Comparison of ENCODE assay signal across 8 cellular contexts in genomic region chr1:27382950-27383627, GRCh38. TPM values are rescaled to one million over a fixed set of nuclear protein-coding genes. Genes with fewer than 3 reads are reported as not detected.
A peak's percentile ranks its signal among the peaks of the same experiment; 100 is the strongest.
DNase-seq lines count a peak whose midpoint lies in the region; ATAC-seq, FAIRE-seq and TF ChIP-seq lines count a peak whose summit lies in the region.

Gene CD164L2 (minus strand): TSS chr1:27383333. CDS start chr1:27383239, 94 bp downstream.

- FAIRE-seq in GM12891 (lab: Jason Lieb, UNC) (no peak), RCC 7860 (lab: Jason Lieb, UNC) (no peak)

- no peaks in the 10 kb centered on the region for H3K36me3 Mint-ChIP-seq in T-cell
- H3K36me3 Mint-ChIP-seq in dendritic cell treated with granulocyte-macrophage colony-stimulating factor and Interleukin-4, amounts not matched to agents 40 ng/mL and 50 ng/mL, for 4 days (ENCODE audit: low read depth), result no peaks in the 10 kb centered on the region
- no peaks in the 10 kb centered on the region for H3K36me3 Mint-ChIP-seq in neural progenitor cell

- peak within 1 kb of the TSS; percentile 79 for H2AFZ ChIP-seq in neural progenitor cell (replicated peaks)

- no peak for TF ChIP-seq POLR2A in GM12891 (IDR thresholded peaks at IDR 0.05; ENCODE audit: low read depth, low read length)

- H3K27ac Mint-ChIP-seq in T-cell (no peak within 1 kb of the TSS), neural progenitor cell (no peak within 1 kb of the TSS)
- H3K27ac Mint-ChIP-seq in dendritic cell treated with granulocyte-macrophage colony-stimulating factor and Interleukin-4, amounts not matched to agents 40 ng/mL and 50 ng/mL, for 4 days, result peak within 1 kb of the TSS; percentile 61

- no peaks in the 10 kb centered on the region for H3K36me3 ChIP-seq in neural progenitor cell

- H3K4me3 ChIP-seq in neural progenitor cell, result peak within 1 kb of the TSS; percentile 44

- H3K4me1 Mint-ChIP-seq in T-cell (peaks cover 0 to 7% (median 0%) of the 10 kb centered on the region in 3 donors), neural progenitor cell (peaks cover 8% of the 10 kb centered on the region)
- peaks cover 32% of the 10 kb centered on the region for H3K4me1 Mint-ChIP-seq in dendritic cell treated with granulocyte-macrophage colony-stimulating factor and Interleukin-4, amounts not matched to agents 40 ng/mL and 50 ng/mL, for 4 days (ENCODE audit: low read depth)

- H3K9me3 ChIP-seq in neural progenitor cell (ENCODE audit: low read depth), result no peaks in the 10 kb centered on the region

- H3K4me3 Mint-ChIP-seq in T-cell (no peak within 1 kb of the TSS), neural progenitor cell (no peak within 1 kb of the TSS)
- H3K4me3 Mint-ChIP-seq in dendritic cell treated with granulocyte-macrophage colony-stimulating factor and Interleukin-4, amounts not matched to agents 40 ng/mL and 50 ng/mL, for 4 days, result no peak within 1 kb of the TSS

- intact Hi-C loops in dendritic cell treated with granulocyte-macrophage colony-stimulating factor and Interleukin-4, amounts not matched to agents 40 ng/mL and 50 ng/mL, for 4 days (cut with micrococcal nuclease), result no loop called here

- CTCF ChIA-PET in T-cell (lab: Charles Lee), result interaction anchor here (0.7 to 1.4 kb wide), 2 partner anchors 76 to 81 kb away, joined by 4 read pairs; no protein-coding TSS in a partner anchor

- H3K27me3 Mint-ChIP-seq in T-cell (no peaks in the 10 kb centered on the region), neural progenitor cell (ENCODE audit: insufficient read depth, low read depth) (peaks cover 7% of the 10 kb centered on the region)
- H3K27me3 Mint-ChIP-seq in dendritic cell treated with granulocyte-macrophage colony-stimulating factor and Interleukin-4, amounts not matched to agents 40 ng/mL and 50 ng/mL, for 4 days, result peaks cover 33% of the 10 kb centered on the region

- TF ChIP-seq CTCF in neural progenitor cell (IDR thresholded peaks at IDR 0.05), result no peak

- DNase-seq in GM12891 (ENCODE audit: insufficient read length, low spot score) (peak; percentile 52), T-cell (peak in 17 of 34 experiments; percentile 24 to 64 (median 46)), neural progenitor cell (ENCODE audit: low spot score) (peak; percentile 88), MV-4-11 (lab: John Stamatoyannopoulos, UW) (no peak), AML-193 (lab: John Stamatoyannopoulos, UW) (no peak), RCC 7860 (ENCODE audit: low spot score) (no peak), HCEC 1CT (no peak)

- H3K4me2 ChIP-seq in neural progenitor cell, result peak within 1 kb of the TSS; percentile 80

- peaks cover 27% of the 10 kb centered on the region for H3K27me3 ChIP-seq in neural progenitor cell

- no peak within 1 kb of the TSS for H3K9ac ChIP-seq in neural progenitor cell

- no peaks in the 10 kb centered on the region for H4K20me1 ChIP-seq in neural progenitor cell (ENCODE audit: low read depth)

- H3K79me2 ChIP-seq in neural progenitor cell (ENCODE audit: low read depth), result no peaks in the 10 kb centered on the region

- no peaks in the 10 kb centered on the region for H3K4me1 ChIP-seq in neural progenitor cell

- no peaks in the 10 kb centered on the region for H3K9me3 Mint-ChIP-seq in T-cell
- H3K9me3 Mint-ChIP-seq in dendritic cell treated with granulocyte-macrophage colony-stimulating factor and Interleukin-4, amounts not matched to agents 40 ng/mL and 50 ng/mL, for 4 days, result no peaks in the 10 kb centered on the region
- H3K9me3 Mint-ChIP-seq in neural progenitor cell, result no peaks in the 10 kb centered on the region

- peak; percentile 46 to 88 (median 55) for ATAC-seq in T-cell (replicated peaks in 1 of 4)

- POLR2A ChIA-PET in T-cell (lab: Charles Lee), result no interaction called here

- no peaks in the 10 kb centered on the region for H3F3A ChIP-seq in neural progenitor cell (ENCODE audit: low read depth)

- no peak within 1 kb of the TSS for H3K27ac ChIP-seq in neural progenitor cell

TF ChIP-seq in GM12891, 5 proteins besides CTCF, POLR2A, EP300 and RAD21:
- TF ChIP-seq POLR2AphosphoS5 (IDR thresholded peaks at IDR 0.05; ENCODE audit: low read depth, low read length) (no peak), PAX5 (IDR thresholded peaks at IDR 0.05; ENCODE audit: insufficient read depth, low read length, severe bottlenecking) (no peak), TAF1 (IDR thresholded peaks at IDR 0.05; ENCODE audit: low read depth, low read length) (no peak), SPI1 (IDR thresholded peaks at IDR 0.05; ENCODE audit: low read depth, low read length) (no peak)

RNA-seq across cellular contexts. Expression of gene CD164L2, which starts in this region (rescaled TPM):
- polyA plus RNA-seq in GM12891 (2012; ENCODE audit: low read depth, missing spikeins), result 0.12 TPM
- total RNA-seq in T-cell, result not detected
- total RNA-seq in neural progenitor cell (ENCODE audit: low replicate concordance), result 1.5 and 1.6 TPM in 2 replicates

Comparison
In these comparisons a context has a peak if more than half of its experiments do, and no peak if none do; other contexts are left out.
1. Peak in ATAC-seq in T-cell; RNA of the gene not detected or under 1 TPM.
2. DNase-seq: peak in GM12891 (single experiment) and neural progenitor cell (single experiment); none in MV-4-11 (single experiment), AML-193 (0 of 2), RCC 7860 (single experiment) and HCEC 1CT (single experiment).